ENCODE assay signal across 1 cellular context in the genomic region with DNA sequence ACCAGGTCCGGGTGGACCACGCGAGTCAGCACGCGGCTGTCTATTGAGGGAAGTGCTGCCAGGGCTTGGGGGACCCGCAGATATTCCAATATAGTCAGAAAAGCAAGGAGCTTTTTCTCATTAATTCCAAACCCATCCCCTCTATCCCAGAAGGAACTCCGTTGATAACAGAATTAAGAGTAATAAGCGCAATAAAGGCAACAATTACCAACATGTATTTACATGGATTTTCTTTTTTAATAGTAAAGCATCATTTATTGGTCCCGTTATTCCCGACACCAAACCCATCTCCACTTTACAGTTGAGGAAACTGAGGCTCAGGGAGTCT.
TF ChIP-seq lines count a peak whose summit lies in the region.

No MANE protein-coding gene starts in this region.

TF ChIP-seq in neural cell, 6 proteins besides CTCF, POLR2A, EP300 and RAD21:
- TF ChIP-seq REST (IDR thresholded peaks at IDR 0.05; ENCODE audit: borderline replicate concordance) (no peak), EZH2 (IDR thresholded peaks at IDR 0.05; ENCODE audit: borderline replicate concordance, insufficient read depth, low read length, poor library complexity, severe bottlenecking) (no peak), MXI1 (conservative IDR thresholded peaks at IDR 0.05; ENCODE audit: poor library complexity, severe bottlenecking) (no peak), POLR2AphosphoS5 (IDR thresholded peaks at IDR 0.05) (no peak), SMC3 (conservative IDR thresholded peaks at IDR 0.05; ENCODE audit: poor library complexity) (no peak), TAF1 (IDR thresholded peaks at IDR 0.05; ENCODE audit: low read depth) (no peak)
TF ChIP-seq in neural cell: peak in this region for 0.
